22 cellular contexts compared by ENCODE assay signal in genomic region chr1:156308078-156308477, GRCh38. TPM values are rescaled to one million over a fixed set of nuclear protein-coding genes. Genes with fewer than 3 reads are reported as not detected.
A peak's percentile ranks its signal among the peaks of the same experiment; 100 is the strongest.
DNase-seq lines count a peak whose midpoint lies in the region; ATAC-seq, FAIRE-seq and TF ChIP-seq lines count a peak whose summit lies in the region.
"Had no signal": no experiment of that assay in that cellular context is flagged by ENCODE, and none has a peak within 500 bp of the region (broad histone marks: within the 10 kb centered on the region; RNA-seq: fewer than 3 reads in every experiment).

No MANE protein-coding gene starts in this region.

- H3K9ac ChIP-seq in HCT116 (ENCODE audit: low read length): no peak overlapping the region
- no peak overlapping the region for H3K9ac ChIP-seq in K562 (ENCODE audit: insufficient read depth in 1 of 2, low read depth in 2 of 2, low read length in 2 of 2)
- H3K9ac ChIP-seq: BLaER1 treated with 17β-estradiol and CSF1 and Interleukin-3, amounts not matched to agents 10 nM and 100 nM had no signal

- no peaks in the 10 kb centered on the region for H3K9me2 ChIP-seq in HCT116 (ENCODE audit: insufficient read depth)

- RAD21 ChIA-PET in HCT116 (lab: Charles Lee; ENCODE audit: low non-redundant PET in 1 of 2, low total read pairs in 2 of 2, uncharacterized antibody in 2 of 2, unreplicated experiment in 2 of 2): no interaction called here

- TF ChIP-seq POLR2A in HCT116 (IDR thresholded peaks at IDR 0.05; ENCODE audit: borderline replicate concordance, extremely low read depth, insufficient read depth, insufficient read length) (no peak), K562 (conservative IDR thresholded peaks at IDR 0.05) (peak; percentile 41; the same call in 1 of the 2 replicates), stomach (IDR thresholded peaks at IDR 0.05) (no peak), upper lobe of left lung (IDR thresholded peaks at IDR 0.05) (no peak)

- TF ChIP-seq EP300 in K562 (IDR thresholded peaks at IDR 0.05; ENCODE audit: low read length) (no peak), stomach (IDR thresholded peaks at IDR 0.05) (no peak), upper lobe of left lung (IDR thresholded peaks at IDR 0.05) (no peak)

- H3K4me1 ChIP-seq in HCT116 (ENCODE audit: control insufficient read depth in 1 of 2, insufficient read depth in 2 of 2, low read length in 2 of 2): no peaks in the 10 kb centered on the region
- H3K4me1 ChIP-seq in K562 (replicated peaks in 1 of 2; ENCODE audit: control insufficient read depth in 2 of 2, insufficient read depth in 2 of 2, low read length in 2 of 2): no peaks in the 10 kb centered on the region
- H3K4me1 ChIP-seq in stomach: no peaks in the 10 kb centered on the region
- no peaks in the 10 kb centered on the region for H3K4me1 ChIP-seq in upper lobe of left lung
- H3K4me1 ChIP-seq: spleen, uterus had no signal

- H2AFZ ChIP-seq in HCT116 (ENCODE audit: low read depth, low read length, poor library complexity, severe bottlenecking) (no peak overlapping the region), K562 (ENCODE audit: low read depth, low read length) (no peak overlapping the region)

- H3K27me3 ChIP-seq in HCT116 (ENCODE audit: insufficient read depth, low read length) (no peaks in the 10 kb centered on the region), K562 (ENCODE audit: control insufficient read depth in 2 of 2, insufficient read depth in 2 of 2, low read length in 2 of 2) (no peaks in the 10 kb centered on the region), stomach (no peaks in the 10 kb centered on the region), upper lobe of left lung (no peaks in the 10 kb centered on the region)
- H3K27me3 ChIP-seq: BLaER1 treated with 17β-estradiol and CSF1 and Interleukin-3, amounts not matched to agents 10 nM and 100 nM; spleen; uterus had no signal

- H3K36me3 ChIP-seq in HCT116 (ENCODE audit: control insufficient read depth in 1 of 2, insufficient read depth in 2 of 2, low read length in 2 of 2): peaks cover 46 to 57% of the 10 kb centered on the region in 2 experiments
- H3K36me3 ChIP-seq in K562 (ENCODE audit: control insufficient read depth, insufficient read depth, low read length): peaks cover 69% of the 10 kb centered on the region
- H3K36me3 ChIP-seq in stomach: peaks cover 49 to 94% (median 91%) of the 10 kb centered on the region in 4 donors
- H3K36me3 ChIP-seq in upper lobe of left lung: peaks cover 21 to 84% (median 63%) of the 10 kb centered on the region in 4 donors
- H3K36me3 ChIP-seq: uterus had no signal

- intact Hi-C loops in HCT116 (cut with micrococcal nuclease): no loop called here
- intact Hi-C loops in K562 (cut with micrococcal nuclease): no loop called here
- intact Hi-C loops in stomach (cut with DNase I; ENCODE audit: low total_unique reads): no loop called here

- no peaks in the 10 kb centered on the region for H3K9me1 ChIP-seq in K562 (ENCODE audit: control insufficient read depth, insufficient read depth, low read length)

- CTCF ChIA-PET in HCT116 (lab: Charles Lee): no interaction called here
- CTCF ChIA-PET in K562 (lab: Yijun Ruan, JAX; ENCODE audit: low intra/inter-chr PET ratio): no interaction called here

- POLR2A ChIA-PET in HCT116 (lab: Charles Lee) (no interaction called here), K562 (lab: Yijun Ruan, JAX) (interaction anchor here (0.5 to 1.6 kb wide), 6 partner anchors 11 to 115 kb away, joined by 3 to 6 read pairs (median 3); partner anchors contain the start of genes CCT3, SMG5 and TSACC)

- no peak overlapping the region for H3K4me2 ChIP-seq in HCT116 (ENCODE audit: low read length)
- no peak overlapping the region for H3K4me2 ChIP-seq in K562 (ENCODE audit: insufficient read depth, low read length)
- H3K4me2 ChIP-seq: BLaER1 treated with 17β-estradiol and CSF1 and Interleukin-3, amounts not matched to agents 10 nM and 100 nM had no signal

- TF ChIP-seq RAD21 in HCT116 (IDR thresholded peaks at IDR 0.05; ENCODE audit: low read depth) (no peak), K562 (CRISPR knock-in tag; conservative IDR thresholded peaks at IDR 0.05 in 1 of 2, IDR thresholded peaks at IDR 0.05 in 1 of 2) (no peak)

- no peak for FAIRE-seq in K562 (lab: Jason Lieb, UNC)
- FAIRE-seq: TTC549 had no signal

- H4K20me1 ChIP-seq in HCT116 (ENCODE audit: insufficient read depth) (peaks cover 14% of the 10 kb centered on the region; the same call in 1 of the 2 replicates), K562 (replicated peaks; ENCODE audit: control insufficient read depth, insufficient read depth, low read length) (0 out of 2 replicates have a peak, but pooled peaks cover 5% of the 10 kb centered on the region)

- DNase-seq in AG08396 (ENCODE audit: low spot score) (peak; percentile 66), HCT116 (ENCODE audit: low read depth, low spot score) (no peak), K562 (ENCODE audit: extremely low read depth in 1 of 4, low spot score in 3 of 4) (peak in 2 of 4 experiments; percentile 36 to 38), kidney tubule cell (ENCODE audit: low spot score) (peak; percentile 18), stomach (no peak), upper lobe of left lung (no peak), globus pallidus (ENCODE audit: low spot score) (no peak)
- DNase-seq in activated naive CD4-positive, alpha-beta T cell (lab: John Stamatoyannopoulos, UW): no peak
- DNase-seq: activated CD4-positive, alpha-beta T cell treated with anti-CD3 and anti-CD28 coated beads, Interleukin-2, amount 50 U/mL, for 4 hours; DMS79; NCI-H187; posterior cingulate gyrus; stimulated activated naive CD4-positive, alpha-beta T cell treated with Interleukin-2 at 50 U/mL for 16 hours; uterus had no signal

- no peaks in the 10 kb centered on the region for H3K9me3 ChIP-seq in HCT116 (ENCODE audit: control insufficient read depth in 1 of 2, insufficient read depth in 1 of 2, low read depth in 1 of 2, low read length in 2 of 2)
- H3K9me3 ChIP-seq in K562 (replicated peaks; ENCODE audit: control insufficient read depth, insufficient read depth, low read depth, low read length): no peaks in the 10 kb centered on the region
- H3K9me3 ChIP-seq in stomach: no peaks in the 10 kb centered on the region
- no peaks in the 10 kb centered on the region for H3K9me3 ChIP-seq in upper lobe of left lung
- H3K9me3 ChIP-seq: BLaER1 treated with 17β-estradiol and CSF1 and Interleukin-3, amounts not matched to agents 10 nM and 100 nM; spleen; uterus had no signal

- TF ChIP-seq CTCF in HCT116 (IDR thresholded peaks at IDR 0.05 in 2 of 3, conservative IDR thresholded peaks at IDR 0.05 in 1 of 3; ENCODE audit: borderline replicate concordance in 1 of 3, insufficient read depth in 1 of 3, low read depth in 2 of 3, low read length in 2 of 3): no peak
- TF ChIP-seq CTCF in K562 (IDR thresholded peaks at IDR 0.05 in 2 of 3, conservative IDR thresholded peaks at IDR 0.05 in 1 of 3; ENCODE audit: insufficient read depth in 2 of 3, low read depth in 1 of 3, low read length in 3 of 3): no peak
- no peak for TF ChIP-seq CTCF in stomach (IDR thresholded peaks at IDR 0.05)
- TF ChIP-seq CTCF in upper lobe of left lung (IDR thresholded peaks at IDR 0.05): no peak

- H3K4me3 ChIP-seq in HCT116 (replicated peaks in 1 of 2; ENCODE audit: low read depth in 1 of 2, low read length in 2 of 2) (no peak overlapping the region), K562 (no peak overlapping the region), stomach (no peak overlapping the region), upper lobe of left lung (no peak overlapping the region)
- H3K4me3 ChIP-seq: BLaER1 treated with 17β-estradiol and CSF1 and Interleukin-3, amounts not matched to agents 10 nM and 100 nM; SK-N-MC; spleen; uterus had no signal

- H3K79me2 ChIP-seq in HCT116 (ENCODE audit: insufficient read depth, low read length) (peaks cover 18% of the 10 kb centered on the region), K562 (ENCODE audit: control insufficient read depth, insufficient read depth, low read length) (no peaks in the 10 kb centered on the region)

- BruUV-seq in HCT116 (replicated peaks; lab: Mats Ljungman, UMichigan): TSS peak; percentile 3
- no TSS peak for BruUV-seq in K562 (replicated peaks; lab: Mats Ljungman, UMichigan)

- in situ Hi-C loops in K562 (cut with MboI): no loop called here

- H3K27ac ChIP-seq in HCT116 (ENCODE audit: low read depth, low read length): no peak overlapping the region
- no peak overlapping the region; the same call in 2 of the 3 replicates for H3K27ac ChIP-seq in K562 (ENCODE audit: extremely low read depth, low read depth, low read length)
- no peak overlapping the region for H3K27ac ChIP-seq in stomach
- no peak overlapping the region for H3K27ac ChIP-seq in upper lobe of left lung
- H3K27ac ChIP-seq: BLaER1 treated with 17β-estradiol and CSF1 and Interleukin-3, amounts not matched to agents 10 nM and 100 nM; SK-N-MC; spleen had no signal

- ATAC-seq in HCT116 (no peak), K562 (no peak), upper lobe of left lung (ENCODE audit: low FRiP score in 2 of 2) (no peak)

RNA-seq across cellular contexts. Expression of gene VHLL, which starts 9.0 kb away (rescaled TPM):
- total RNA-seq in HCT116 (2021; ENCODE audit: unreplicated experiment) (not detected), K562 (2014; rRNA removed) (not detected in 2 replicates), K562 (2014; rRNA removed; fragmentation: Illumina TruSeq; extraction: Trizol) (not detected in 2 replicates), K562 (2015; rRNA removed; fragmentation: Illumina TruSeq; extraction: Trizol) (not detected in 2 replicates), K562 (2021) (not detected in 2 replicates), stomach (not detected), upper lobe of left lung (1 to 10 TPM in 1 of 6 donors, not detected in 5; 7.3 TPM)
- not detected in 2 replicates for polyA plus RNA-seq in HCT116 (2012)
- total RNA-seq in K562 (2011; cell fraction: chromatin; rRNA removed; ENCODE audit: low replicate concordance): 1.3 TPM in 1 of 2 replicates, not detected in the other
- total RNA-seq in K562 (2011; cell fraction: nucleolus; rRNA removed): not detected in 2 replicates
- 0.66 TPM in 1 of 2 replicates, not detected in the other for total RNA-seq in K562 (2011; cell fraction: nucleoplasm; rRNA removed)
- polyA plus RNA-seq in K562 (2011; rRNA removed) (not detected in 2 replicates), K562 (2014; fragmentation: Illumina TruSeq; extraction: Trizol) (not detected in 2 replicates), K562 (2014; fragmentation: Nextera tagmentation; extraction: Ambion mirVana) (not detected), K562 (2014; rRNA removed) (not detected in 2 replicates), stomach (not detected)
- not detected in 2 replicates for polyA plus RNA-seq in K562 (2011; cell fraction: cytosol; rRNA removed)
- not detected in 2 replicates for polyA plus RNA-seq in K562 (2011; cell fraction: nucleus; rRNA removed)
- polyA plus RNA-seq in K562 (2012): not detected in 2 replicates
- polyA minus RNA-seq in K562 (2011; rRNA and poly(A)+ RNA removed): not detected in 2 replicates
- not detected in 2 replicates for polyA minus RNA-seq in K562 (2011; cell fraction: cytosol; rRNA and poly(A)+ RNA removed)
- not detected in 2 replicates for polyA minus RNA-seq in K562 (2011; cell fraction: nucleus; rRNA and poly(A)+ RNA removed)
- total RNA-seq: activated T-helper 1 cell treated with anti-CD3 and anti-CD28 coated beads, Interleukin-12 subunit alpha, Interleukin-12 subunit beta, Interleukin-2, Interleukin-4 antibody, amounts not matched to agents 30 ng/mL and 10 ng/mL and 1 ng/mL, durations not matched to agents 14 hours and 24 hours and 36 hours; HT-29; lower leg skin; NCI-H460; spleen; uterus had no signal
- polyA plus RNA-seq: spleen had no signal

RNA-seq across cellular contexts. Expression of gene GLMP, which starts 12.6 kb away (rescaled TPM):
- total RNA-seq in HCT116 (2021; ENCODE audit: unreplicated experiment): 27.8 TPM
- 13.4 and 18.9 TPM in 2 replicates for polyA plus RNA-seq in HCT116 (2012)
- total RNA-seq in K562 (2011; cell fraction: chromatin; rRNA removed; ENCODE audit: low replicate concordance): 13.4 and 24.2 TPM in 2 replicates
- total RNA-seq in K562 (2011; cell fraction: nucleolus; rRNA removed): 21.3 and 23.8 TPM in 2 replicates
- total RNA-seq in K562 (2011; cell fraction: nucleoplasm; rRNA removed): 24.8 and 28.6 TPM in 2 replicates
- 25.7 and 27.0 TPM in 2 replicates for total RNA-seq in K562 (2014; rRNA removed)
- total RNA-seq in K562 (2014; rRNA removed; fragmentation: Illumina TruSeq; extraction: Trizol): 10.1 and 12.8 TPM in 2 replicates
- 18.5 and 19.7 TPM in 2 replicates for total RNA-seq in K562 (2015; rRNA removed; fragmentation: Illumina TruSeq; extraction: Trizol)
- 22.7 and 23.7 TPM in 2 replicates for total RNA-seq in K562 (2021)
- 8.3 and 15.5 TPM in 2 replicates for polyA plus RNA-seq in K562 (2011; rRNA removed)
- 23.7 and 34.0 TPM in 2 replicates for polyA plus RNA-seq in K562 (2011; cell fraction: cytosol; rRNA removed)
- 18.0 and 19.6 TPM in 2 replicates for polyA plus RNA-seq in K562 (2011; cell fraction: nucleus; rRNA removed)
- polyA plus RNA-seq in K562 (2012): 22.2 and 32.3 TPM in 2 replicates
- polyA plus RNA-seq in K562 (2014; fragmentation: Illumina TruSeq; extraction: Trizol): 28.2 and 29.1 TPM in 2 replicates
- 10 to 100 TPM; 11.0 to 22.4 TPM for polyA plus RNA-seq in K562 (2014; fragmentation: Nextera tagmentation; extraction: Ambion mirVana)
- polyA plus RNA-seq in K562 (2014; rRNA removed): 21.7 and 24.5 TPM in 2 replicates
- 4.6 and 5.6 TPM in 2 replicates for polyA minus RNA-seq in K562 (2011; rRNA and poly(A)+ RNA removed)
- 8.4 and 11.0 TPM in 2 replicates for polyA minus RNA-seq in K562 (2011; cell fraction: cytosol; rRNA and poly(A)+ RNA removed)
- 5.5 and 8.9 TPM in 2 replicates for polyA minus RNA-seq in K562 (2011; cell fraction: nucleus; rRNA and poly(A)+ RNA removed)
- 10 to 100 TPM in 4 of 5 donors, 1 to 10 TPM in 1; 1.4 to 92.9 (median 19.7) TPM for total RNA-seq in stomach
- 10 to 100 TPM; 20.8 to 37.4 (median 35.9) TPM for polyA plus RNA-seq in stomach
- 10 to 100 TPM; 22.1 to 80.4 (median 50.9) TPM for total RNA-seq in upper lobe of left lung

RNA-seq across cellular contexts. Expression of gene TMEM79, which starts 24.0 kb away (rescaled TPM):
- total RNA-seq in HCT116 (2021; ENCODE audit: unreplicated experiment): 6.3 TPM
- 2.1 and 3.1 TPM in 2 replicates for polyA plus RNA-seq in HCT116 (2012)
- 7.9 and 23.3 TPM in 2 replicates for total RNA-seq in K562 (2011; cell fraction: chromatin; rRNA removed; ENCODE audit: low replicate concordance)
- 23.9 and 26.5 TPM in 2 replicates for total RNA-seq in K562 (2011; cell fraction: nucleolus; rRNA removed)
- total RNA-seq in K562 (2011; cell fraction: nucleoplasm; rRNA removed): 14.7 and 15.8 TPM in 2 replicates
- 3.8 and 6.9 TPM in 2 replicates for total RNA-seq in K562 (2014; rRNA removed)
- 2.1 and 2.6 TPM in 2 replicates for total RNA-seq in K562 (2014; rRNA removed; fragmentation: Illumina TruSeq; extraction: Trizol)
- 5.1 and 5.4 TPM in 2 replicates for total RNA-seq in K562 (2015; rRNA removed; fragmentation: Illumina TruSeq; extraction: Trizol)
- 6.8 and 7.2 TPM in 2 replicates for total RNA-seq in K562 (2021)
- polyA plus RNA-seq in K562 (2011; rRNA removed): 4.0 and 4.8 TPM in 2 replicates
- polyA plus RNA-seq in K562 (2011; cell fraction: cytosol; rRNA removed): 5.0 and 12.1 TPM in 2 replicates
- 10.3 and 25.9 TPM in 2 replicates for polyA plus RNA-seq in K562 (2011; cell fraction: nucleus; rRNA removed)
- polyA plus RNA-seq in K562 (2012): 5.7 and 9.5 TPM in 2 replicates
- 5.6 and 5.7 TPM in 2 replicates for polyA plus RNA-seq in K562 (2014; fragmentation: Illumina TruSeq; extraction: Trizol)
- polyA plus RNA-seq in K562 (2014; fragmentation: Nextera tagmentation; extraction: Ambion mirVana): 1 to 10 TPM in 1 of 2 experiments, under 1 TPM in 1; 0.69 to 1.2 TPM
- polyA plus RNA-seq in K562 (2014; rRNA removed): 6.1 and 8.3 TPM in 2 replicates
- 2.3 TPM in 2 replicates for polyA minus RNA-seq in K562 (2011; rRNA and poly(A)+ RNA removed)
- polyA minus RNA-seq in K562 (2011; cell fraction: cytosol; rRNA and poly(A)+ RNA removed): 1.6 and 2.3 TPM in 2 replicates
- polyA minus RNA-seq in K562 (2011; cell fraction: nucleus; rRNA and poly(A)+ RNA removed): 7.0 and 10.9 TPM in 2 replicates
- 10 to 100 TPM in 2 of 5 donors, 1 to 10 TPM in 2, not detected in 1; 1.1 to 21.4 (median 9.4) TPM for total RNA-seq in stomach
- 10 to 100 TPM in 1 of 3 donors, 1 to 10 TPM in 2; 1.5 to 24.9 (median 2.7) TPM for polyA plus RNA-seq in stomach
- 10 to 100 TPM in 1 of 6 donors, 1 to 10 TPM in 5; 1.3 to 10.5 (median 3.1) TPM for total RNA-seq in upper lobe of left lung

RNA-seq across cellular contexts. Expression of gene SMG5, which starts 25.5 kb away (rescaled TPM):
- total RNA-seq in HCT116 (2021; ENCODE audit: unreplicated experiment): 75.2 TPM
- 46.7 and 50.1 TPM in 2 replicates for polyA plus RNA-seq in HCT116 (2012)
- total RNA-seq in K562 (2011; cell fraction: chromatin; rRNA removed; ENCODE audit: low replicate concordance): 126 and 277 TPM in 2 replicates
- 112 and 123 TPM in 2 replicates for total RNA-seq in K562 (2011; cell fraction: nucleolus; rRNA removed)
- total RNA-seq in K562 (2011; cell fraction: nucleoplasm; rRNA removed): 105 and 122 TPM in 2 replicates
- total RNA-seq in K562 (2014; rRNA removed): 56.0 and 71.6 TPM in 2 replicates
- total RNA-seq in K562 (2014; rRNA removed; fragmentation: Illumina TruSeq; extraction: Trizol): 33.1 and 41.4 TPM in 2 replicates
- 53.1 and 53.7 TPM in 2 replicates for total RNA-seq in K562 (2015; rRNA removed; fragmentation: Illumina TruSeq; extraction: Trizol)
- 78.4 and 85.9 TPM in 2 replicates for total RNA-seq in K562 (2021)
- 41.4 and 53.9 TPM in 2 replicates for polyA plus RNA-seq in K562 (2011; rRNA removed)
- 33.8 and 36.1 TPM in 2 replicates for polyA plus RNA-seq in K562 (2011; cell fraction: cytosol; rRNA removed)
- 202 and 245 TPM in 2 replicates for polyA plus RNA-seq in K562 (2011; cell fraction: nucleus; rRNA removed)
- 44.7 and 57.3 TPM in 2 replicates for polyA plus RNA-seq in K562 (2012)
- 69.4 and 69.7 TPM in 2 replicates for polyA plus RNA-seq in K562 (2014; fragmentation: Illumina TruSeq; extraction: Trizol)
- polyA plus RNA-seq in K562 (2014; fragmentation: Nextera tagmentation; extraction: Ambion mirVana): 1 to 10 TPM; 1.4 to 1.6 TPM
- 53.0 and 58.7 TPM in 2 replicates for polyA plus RNA-seq in K562 (2014; rRNA removed)
- polyA minus RNA-seq in K562 (2011; rRNA and poly(A)+ RNA removed): 27.6 and 30.1 TPM in 2 replicates
- polyA minus RNA-seq in K562 (2011; cell fraction: cytosol; rRNA and poly(A)+ RNA removed): 18.5 and 20.0 TPM in 2 replicates
- polyA minus RNA-seq in K562 (2011; cell fraction: nucleus; rRNA and poly(A)+ RNA removed): 29.4 and 36.3 TPM in 2 replicates
- 100 to 1,000 TPM in 1 of 5 donors, 10 to 100 TPM in 4; 29.8 to 199 (median 51.6) TPM for total RNA-seq in stomach
- polyA plus RNA-seq in stomach: 10 to 100 TPM; 20.2 to 29.1 (median 22.3) TPM
- 100 to 1,000 TPM in 1 of 6 donors, 10 to 100 TPM in 5; 52.3 to 136 (median 69.1) TPM for total RNA-seq in upper lobe of left lung

RNA-seq across cellular contexts. Expression of gene CCT3, which starts 30.0 kb away (rescaled TPM):
- total RNA-seq in HCT116 (2021; ENCODE audit: unreplicated experiment) (619 TPM), K562 (2014; rRNA removed) (567 and 570 TPM in 2 replicates), K562 (2014; rRNA removed; fragmentation: Illumina TruSeq; extraction: Trizol) (610 and 635 TPM in 2 replicates), K562 (2015; rRNA removed; fragmentation: Illumina TruSeq; extraction: Trizol) (573 and 580 TPM in 2 replicates), K562 (2021) (521 and 542 TPM in 2 replicates), stomach (100 to 1,000 TPM in 3 of 5 donors, 10 to 100 TPM in 2; 39.1 to 252 (median 124) TPM), upper lobe of left lung (100 to 1,000 TPM in 4 of 6 donors, 10 to 100 TPM in 2; 53.5 to 171 (median 112) TPM)
- 424 and 502 TPM in 2 replicates for polyA plus RNA-seq in HCT116 (2012)
- 286 and 378 TPM in 2 replicates for total RNA-seq in K562 (2011; cell fraction: chromatin; rRNA removed; ENCODE audit: low replicate concordance)
- 207 and 211 TPM in 2 replicates for total RNA-seq in K562 (2011; cell fraction: nucleolus; rRNA removed)
- total RNA-seq in K562 (2011; cell fraction: nucleoplasm; rRNA removed): 281 and 365 TPM in 2 replicates
- polyA plus RNA-seq in K562 (2011; rRNA removed) (682 and 836 TPM in 2 replicates), K562 (2014; fragmentation: Illumina TruSeq; extraction: Trizol) (536 and 610 TPM in 2 replicates), K562 (2014; fragmentation: Nextera tagmentation; extraction: Ambion mirVana) (1,000 to 10,000 TPM in 1 of 2 experiments, 100 to 1,000 TPM in 1; 871 to 1,167 TPM), K562 (2014; rRNA removed) (475 and 532 TPM in 2 replicates), stomach (100 to 1,000 TPM; 110 to 122 (median 115) TPM)
- 554 and 570 TPM in 2 replicates for polyA plus RNA-seq in K562 (2011; cell fraction: cytosol; rRNA removed)
- polyA plus RNA-seq in K562 (2011; cell fraction: nucleus; rRNA removed): 205 and 257 TPM in 2 replicates
- polyA plus RNA-seq in K562 (2012): 345 and 420 TPM in 2 replicates
- polyA minus RNA-seq in K562 (2011; rRNA and poly(A)+ RNA removed): 839 and 1,099 TPM in 2 replicates
- polyA minus RNA-seq in K562 (2011; cell fraction: cytosol; rRNA and poly(A)+ RNA removed): 448 and 506 TPM in 2 replicates
- polyA minus RNA-seq in K562 (2011; cell fraction: nucleus; rRNA and poly(A)+ RNA removed): 78.0 and 147 TPM in 2 replicates

Comparison
In these comparisons a context has a peak if more than half of its experiments do, and no peak if none do; other contexts are left out.
1. DNase-seq: peak in AG08396 (single experiment) and kidney tubule cell (single experiment); none in HCT116 (single experiment), stomach (single experiment), upper lobe of left lung (0 of 2), globus pallidus (single experiment) and activated naive CD4-positive, alpha-beta T cell (0 of 4).